1 cellular context compared by ENCODE assay signal in genomic region chrX:129540725-129541184, GRCh38.
TF ChIP-seq lines count a peak whose summit lies in the region.

No MANE protein-coding gene starts in this region.

TF ChIP-seq in HepG2, 621 proteins besides CTCF, POLR2A, EP300 and RAD21 (continued from another document):
- TF ChIP-seq, protein P1, sequence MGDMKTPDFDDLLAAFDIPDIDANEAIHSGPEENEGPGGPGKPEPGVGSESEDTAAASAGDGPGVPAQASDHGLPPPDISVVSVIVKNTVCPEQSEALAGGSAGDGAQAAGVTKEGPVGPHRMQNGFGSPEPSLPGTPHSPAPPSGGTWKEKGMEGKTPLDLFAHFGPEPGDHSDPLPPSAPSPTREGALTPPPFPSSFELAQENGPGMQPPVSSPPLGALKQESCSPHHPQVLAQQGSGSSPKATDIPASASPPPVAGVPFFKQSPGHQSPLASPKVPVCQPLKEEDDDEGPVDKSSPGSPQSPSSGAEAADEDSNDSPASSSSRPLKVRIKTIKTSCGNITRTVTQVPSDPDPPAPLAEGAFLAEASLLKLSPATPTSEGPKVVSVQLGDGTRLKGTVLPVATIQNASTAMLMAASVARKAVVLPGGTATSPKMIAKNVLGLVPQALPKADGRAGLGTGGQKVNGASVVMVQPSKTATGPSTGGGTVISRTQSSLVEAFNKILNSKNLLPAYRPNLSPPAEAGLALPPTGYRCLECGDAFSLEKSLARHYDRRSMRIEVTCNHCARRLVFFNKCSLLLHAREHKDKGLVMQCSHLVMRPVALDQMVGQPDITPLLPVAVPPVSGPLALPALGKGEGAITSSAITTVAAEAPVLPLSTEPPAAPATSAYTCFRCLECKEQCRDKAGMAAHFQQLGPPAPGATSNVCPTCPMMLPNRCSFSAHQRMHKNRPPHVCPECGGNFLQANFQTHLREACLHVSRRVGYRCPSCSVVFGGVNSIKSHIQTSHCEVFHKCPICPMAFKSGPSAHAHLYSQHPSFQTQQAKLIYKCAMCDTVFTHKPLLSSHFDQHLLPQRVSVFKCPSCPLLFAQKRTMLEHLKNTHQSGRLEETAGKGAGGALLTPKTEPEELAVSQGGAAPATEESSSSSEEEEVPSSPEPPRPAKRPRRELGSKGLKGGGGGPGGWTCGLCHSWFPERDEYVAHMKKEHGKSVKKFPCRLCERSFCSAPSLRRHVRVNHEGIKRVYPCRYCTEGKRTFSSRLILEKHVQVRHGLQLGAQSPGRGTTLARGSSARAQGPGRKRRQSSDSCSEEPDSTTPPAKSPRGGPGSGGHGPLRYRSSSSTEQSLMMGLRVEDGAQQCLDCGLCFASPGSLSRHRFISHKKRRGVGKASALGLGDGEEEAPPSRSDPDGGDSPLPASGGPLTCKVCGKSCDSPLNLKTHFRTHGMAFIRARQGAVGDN (CRISPR knock-in tag; IDR thresholded peaks at IDR 0.05), result peak; percentile 77
- TF ChIP-seq RARA (CRISPR knock-in tag; IDR thresholded peaks at IDR 0.05), result peak; percentile 31; the same call in 1 of the 2 replicates
- TF ChIP-seq NR2C2 (CRISPR knock-in tag; IDR thresholded peaks at IDR 0.05; ENCODE audit: borderline replicate concordance), result peak; percentile 14; the same call in 1 of the 2 replicates
- TF ChIP-seq PHF21A (CRISPR knock-in tag; IDR thresholded peaks at IDR 0.05), result 0 out of 2 replicates have a peak, but pooled peaks have one; percentile 7
- no peak for TF ChIP-seq ZNF451 (CRISPR knock-in tag; IDR thresholded peaks at IDR 0.05)
- TF ChIP-seq ETV5 (CRISPR knock-in tag; IDR thresholded peaks at IDR 0.05; ENCODE audit: borderline replicate concordance), result peak; percentile 37; the same call in 1 of the 2 replicates
- no peak for TF ChIP-seq PRDM15 (CRISPR knock-in tag; IDR thresholded peaks at IDR 0.05)
- TF ChIP-seq KDM5B (CRISPR knock-in tag; IDR thresholded peaks at IDR 0.05; ENCODE audit: borderline replicate concordance), result no peak
- TF ChIP-seq NR0B2 (CRISPR knock-in tag; IDR thresholded peaks at IDR 0.05), result no peak
- TF ChIP-seq HNF4A (CRISPR knock-in tag; IDR thresholded peaks at IDR 0.05), result 0 out of 2 replicates have a peak, but pooled peaks have one; percentile 28
- no peak for TF ChIP-seq TBP (CRISPR knock-in tag; IDR thresholded peaks at IDR 0.05)
- peak; percentile 59; the same call in 1 of the 2 replicates for TF ChIP-seq ZMYM3 (CRISPR knock-in tag; IDR thresholded peaks at IDR 0.05)
- no peak for TF ChIP-seq MAZ (IDR thresholded peaks at IDR 0.05; ENCODE audit: borderline replicate concordance, low read depth, low read length)
- no peak for TF ChIP-seq MAZ (CRISPR knock-in tag; IDR thresholded peaks at IDR 0.05; ENCODE audit: low read depth)
- TF ChIP-seq ZNF260 (CRISPR knock-in tag; IDR thresholded peaks at IDR 0.05; ENCODE audit: borderline replicate concordance, low read depth), result no peak
- peak; percentile 64; the same call in 1 of the 2 replicates for TF ChIP-seq CEBPB (IDR thresholded peaks at IDR 0.05; ENCODE audit: borderline replicate concordance, low read depth, low read length)
- peak; percentile 71 for TF ChIP-seq SALL1 (CRISPR knock-in tag; IDR thresholded peaks at IDR 0.05)
- TF ChIP-seq NR2F2 (IDR thresholded peaks at IDR 0.05; ENCODE audit: borderline replicate concordance, low read depth), result peak; percentile 21; the same call in 1 of the 2 replicates
- peak; percentile 84; the same call in 1 of the 2 replicates for TF ChIP-seq TEF (CRISPR knock-in tag; IDR thresholded peaks at IDR 0.05)
- peak; percentile 45 for TF ChIP-seq ZMYM4 (CRISPR knock-in tag; IDR thresholded peaks at IDR 0.05)
- peak; percentile 40; the same call in 1 of the 2 replicates for TF ChIP-seq FOXA3 (CRISPR knock-in tag; IDR thresholded peaks at IDR 0.05)
- 0 out of 2 replicates have a peak, but pooled peaks have one; percentile 27 for TF ChIP-seq TARDBP (CRISPR knock-in tag; IDR thresholded peaks at IDR 0.05)
- TF ChIP-seq POGZ (CRISPR knock-in tag; IDR thresholded peaks at IDR 0.05), result peak; percentile 45; the same call in 1 of the 2 replicates
- TF ChIP-seq ZNF652 (CRISPR knock-in tag; IDR thresholded peaks at IDR 0.05; ENCODE audit: borderline replicate concordance, low read depth), result peak; percentile 77
- peak; percentile 92 for TF ChIP-seq RXRB (CRISPR knock-in tag; IDR thresholded peaks at IDR 0.05; ENCODE audit: borderline replicate concordance)
- 0 out of 4 replicates have a peak, but pooled peaks of 1 of the 2 experiments have one; percentile 17 for TF ChIP-seq ATF4 (CRISPR knock-in tag; IDR thresholded peaks at IDR 0.05)
- TF ChIP-seq ZSCAN12 (CRISPR knock-in tag; IDR thresholded peaks at IDR 0.05), result no peak
- TF ChIP-seq XBP1 (CRISPR knock-in tag; IDR thresholded peaks at IDR 0.05), result no peak
- peak; percentile 45 for TF ChIP-seq ARID5B (CRISPR knock-in tag; IDR thresholded peaks at IDR 0.05)
- TF ChIP-seq TEAD3 (CRISPR knock-in tag; optimal IDR thresholded peaks at IDR 0.05; ENCODE audit: borderline replicate concordance), result peak; percentile 22
- no peak for TF ChIP-seq FOXM1 (CRISPR knock-in tag; IDR thresholded peaks at IDR 0.05)
- TF ChIP-seq REPIN1 (CRISPR knock-in tag; IDR thresholded peaks at IDR 0.05; ENCODE audit: borderline replicate concordance, low read depth), result no peak
- 0 out of 2 replicates have a peak, but pooled peaks have one; percentile 36 for TF ChIP-seq PATZ1 (CRISPR knock-in tag; IDR thresholded peaks at IDR 0.05)
- TF ChIP-seq MED1 (CRISPR knock-in tag; IDR thresholded peaks at IDR 0.05), result peak; percentile 67
- peak; percentile 97 for TF ChIP-seq PPARG (CRISPR knock-in tag; conservative IDR thresholded peaks at IDR 0.05)
- no peak for TF ChIP-seq SOX13 (IDR thresholded peaks at IDR 0.05)
- TF ChIP-seq SOX13 (CRISPR knock-in tag; conservative IDR thresholded peaks at IDR 0.05 in 1 of 2, IDR thresholded peaks at IDR 0.05 in 1 of 2), result peak in 1 of 2 experiments; percentile 6; a peak in 1 of 4 replicates
- no peak for TF ChIP-seq NR2F6 (IDR thresholded peaks at IDR 0.05)
- 0 out of 2 replicates have a peak, but pooled peaks have one; percentile 25 for TF ChIP-seq NR2F6 (CRISPR knock-in tag; IDR thresholded peaks at IDR 0.05)
- TF ChIP-seq DMAP1 (CRISPR knock-in tag; IDR thresholded peaks at IDR 0.05), result 0 out of 2 replicates have a peak, but pooled peaks have one; percentile 20
- TF ChIP-seq PHF8 (CRISPR knock-in tag; IDR thresholded peaks at IDR 0.05), result peak; percentile 2; the same call in 1 of the 2 replicates
- 0 out of 2 replicates have a peak, but pooled peaks have one; percentile 31 for TF ChIP-seq ELF1 (CRISPR knock-in tag; IDR thresholded peaks at IDR 0.05)
- TF ChIP-seq CEBPG (CRISPR knock-in tag; IDR thresholded peaks at IDR 0.05), result peak; percentile 63
- 0 out of 2 replicates have a peak, but pooled peaks have one; percentile 22 for TF ChIP-seq SIN3A (IDR thresholded peaks at IDR 0.05; ENCODE audit: borderline replicate concordance, low read depth, low read length)
- TF ChIP-seq HDAC2 (CRISPR knock-in tag; IDR thresholded peaks at IDR 0.05), result 0 out of 2 replicates have a peak, but pooled peaks have one; percentile 32
- TF ChIP-seq TGIF2 (CRISPR knock-in tag; IDR thresholded peaks at IDR 0.05), result 0 out of 2 replicates have a peak, but pooled peaks have one; percentile 21
